4 cellular contexts compared by ENCODE assay signal in genomic region chr13:68107667-68108066, GRCh38.
"Had no signal": no experiment of that assay in that cellular context is flagged by ENCODE, and none has a peak within 500 bp of the region (broad histone marks: within the 10 kb centered on the region; RNA-seq: fewer than 3 reads in every experiment).

No MANE protein-coding gene starts in this region.

- H3K4me3 Mint-ChIP-seq: GM23338, H9 had no signal

- ATAC-seq: GM23338 had no signal

- H3K4me1 Mint-ChIP-seq: GM23338, H9 had no signal

- DNase-seq: H9, HCEC 1CT, IMR-90 had no signal

- H3K4me3 ChIP-seq: GM23338 had no signal

- H3K27ac Mint-ChIP-seq: GM23338 had no signal
